ENCODE assay signal across 2 cellular contexts in genomic region chr3:119639494-119640350, GRCh38.
A peak's percentile ranks its signal among the peaks of the same experiment; 100 is the strongest.
TF ChIP-seq lines count a peak whose summit lies in the region.

No MANE protein-coding gene starts in this region.

TF ChIP-seq in GM12891, 5 proteins besides CTCF, POLR2A, EP300 and RAD21:
- no peak for TF ChIP-seq TAF1 (IDR thresholded peaks at IDR 0.05; ENCODE audit: low read depth, low read length)
- TF ChIP-seq SPI1 (IDR thresholded peaks at IDR 0.05; ENCODE audit: low read depth, low read length), result no peak
- no peak for TF ChIP-seq POLR2AphosphoS5 (IDR thresholded peaks at IDR 0.05; ENCODE audit: low read depth, low read length)
- TF ChIP-seq POU2F2 (IDR thresholded peaks at IDR 0.05; ENCODE audit: low read depth, low read length), result no peak
- TF ChIP-seq PAX5 (IDR thresholded peaks at IDR 0.05; ENCODE audit: insufficient read depth, low read length, severe bottlenecking), result no peak

TF ChIP-seq in GM12878, 131 proteins besides CTCF, POLR2A, EP300 and RAD21 (continues in another document):
- no peak for TF ChIP-seq NBN (IDR thresholded peaks at IDR 0.05)
- no peak for TF ChIP-seq ESRRA (IDR thresholded peaks at IDR 0.05; ENCODE audit: low read length)
- no peak for TF ChIP-seq YBX1 (IDR thresholded peaks at IDR 0.05)
- TF ChIP-seq, protein P1, sequence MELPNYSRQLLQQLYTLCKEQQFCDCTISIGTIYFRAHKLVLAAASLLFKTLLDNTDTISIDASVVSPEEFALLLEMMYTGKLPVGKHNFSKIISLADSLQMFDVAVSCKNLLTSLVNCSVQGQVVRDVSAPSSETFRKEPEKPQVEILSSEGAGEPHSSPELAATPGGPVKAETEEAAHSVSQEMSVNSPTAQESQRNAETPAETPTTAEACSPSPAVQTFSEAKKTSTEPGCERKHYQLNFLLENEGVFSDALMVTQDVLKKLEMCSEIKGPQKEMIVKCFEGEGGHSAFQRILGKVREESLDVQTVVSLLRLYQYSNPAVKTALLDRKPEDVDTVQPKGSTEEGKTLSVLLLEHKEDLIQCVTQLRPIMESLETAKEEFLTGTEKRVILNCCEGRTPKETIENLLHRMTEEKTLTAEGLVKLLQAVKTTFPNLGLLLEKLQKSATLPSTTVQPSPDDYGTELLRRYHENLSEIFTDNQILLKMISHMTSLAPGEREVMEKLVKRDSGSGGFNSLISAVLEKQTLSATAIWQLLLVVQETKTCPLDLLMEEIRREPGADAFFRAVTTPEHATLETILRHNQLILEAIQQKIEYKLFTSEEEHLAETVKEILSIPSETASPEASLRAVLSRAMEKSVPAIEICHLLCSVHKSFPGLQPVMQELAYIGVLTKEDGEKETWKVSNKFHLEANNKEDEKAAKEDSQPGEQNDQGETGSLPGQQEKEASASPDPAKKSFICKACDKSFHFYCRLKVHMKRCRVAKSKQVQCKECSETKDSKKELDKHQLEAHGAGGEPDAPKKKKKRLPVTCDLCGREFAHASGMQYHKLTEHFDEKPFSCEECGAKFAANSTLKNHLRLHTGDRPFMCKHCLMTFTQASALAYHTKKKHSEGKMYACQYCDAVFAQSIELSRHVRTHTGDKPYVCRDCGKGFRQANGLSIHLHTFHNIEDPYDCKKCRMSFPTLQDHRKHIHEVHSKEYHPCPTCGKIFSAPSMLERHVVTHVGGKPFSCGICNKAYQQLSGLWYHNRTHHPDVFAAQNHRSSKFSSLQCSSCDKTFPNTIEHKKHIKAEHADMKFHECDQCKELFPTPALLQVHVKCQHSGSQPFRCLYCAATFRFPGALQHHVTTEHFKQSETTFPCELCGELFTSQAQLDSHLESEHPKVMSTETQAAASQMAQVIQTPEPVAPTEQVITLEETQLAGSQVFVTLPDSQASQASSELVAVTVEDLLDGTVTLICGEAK (IDR thresholded peaks at IDR 0.05; ENCODE audit: borderline replicate concordance), result no peak
- TF ChIP-seq, protein P2, sequence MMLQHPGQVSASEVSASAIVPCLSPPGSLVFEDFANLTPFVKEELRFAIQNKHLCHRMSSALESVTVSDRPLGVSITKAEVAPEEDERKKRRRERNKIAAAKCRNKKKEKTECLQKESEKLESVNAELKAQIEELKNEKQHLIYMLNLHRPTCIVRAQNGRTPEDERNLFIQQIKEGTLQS (IDR thresholded peaks at IDR 0.05; ENCODE audit: borderline replicate concordance, extremely low read depth, low read depth, low read length), result no peak
- peak; percentile 61 for TF ChIP-seq RUNX3 (IDR thresholded peaks at IDR 0.05; ENCODE audit: low read length)
- TF ChIP-seq PAX8 (IDR thresholded peaks at IDR 0.05), result no peak
- TF ChIP-seq, protein P3, sequence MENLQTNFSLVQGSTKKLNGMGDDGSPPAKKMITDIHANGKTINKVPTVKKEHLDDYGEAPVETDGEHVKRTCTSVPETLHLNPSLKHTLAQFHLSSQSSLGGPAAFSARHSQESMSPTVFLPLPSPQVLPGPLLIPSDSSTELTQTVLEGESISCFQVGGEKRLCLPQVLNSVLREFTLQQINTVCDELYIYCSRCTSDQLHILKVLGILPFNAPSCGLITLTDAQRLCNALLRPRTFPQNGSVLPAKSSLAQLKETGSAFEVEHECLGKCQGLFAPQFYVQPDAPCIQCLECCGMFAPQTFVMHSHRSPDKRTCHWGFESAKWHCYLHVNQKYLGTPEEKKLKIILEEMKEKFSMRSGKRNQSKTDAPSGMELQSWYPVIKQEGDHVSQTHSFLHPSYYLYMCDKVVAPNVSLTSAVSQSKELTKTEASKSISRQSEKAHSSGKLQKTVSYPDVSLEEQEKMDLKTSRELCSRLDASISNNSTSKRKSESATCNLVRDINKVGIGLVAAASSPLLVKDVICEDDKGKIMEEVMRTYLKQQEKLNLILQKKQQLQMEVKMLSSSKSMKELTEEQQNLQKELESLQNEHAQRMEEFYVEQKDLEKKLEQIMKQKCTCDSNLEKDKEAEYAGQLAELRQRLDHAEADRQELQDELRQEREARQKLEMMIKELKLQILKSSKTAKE (IDR thresholded peaks at IDR 0.05; ENCODE audit: low read depth, poor library complexity, severe bottlenecking), result no peak
- no peak for TF ChIP-seq ZNF622 (IDR thresholded peaks at IDR 0.05)
- TF ChIP-seq NR2C2 (IDR thresholded peaks at IDR 0.05; ENCODE audit: borderline replicate concordance, control insufficient read depth, insufficient read length, low read depth), result no peak
- TF ChIP-seq POU2F2 (IDR thresholded peaks at IDR 0.05; ENCODE audit: borderline replicate concordance, low read depth, low read length), result no peak
- TF ChIP-seq RBBP5 (conservative IDR thresholded peaks at IDR 0.05), result no peak
- TF ChIP-seq, protein P4, sequence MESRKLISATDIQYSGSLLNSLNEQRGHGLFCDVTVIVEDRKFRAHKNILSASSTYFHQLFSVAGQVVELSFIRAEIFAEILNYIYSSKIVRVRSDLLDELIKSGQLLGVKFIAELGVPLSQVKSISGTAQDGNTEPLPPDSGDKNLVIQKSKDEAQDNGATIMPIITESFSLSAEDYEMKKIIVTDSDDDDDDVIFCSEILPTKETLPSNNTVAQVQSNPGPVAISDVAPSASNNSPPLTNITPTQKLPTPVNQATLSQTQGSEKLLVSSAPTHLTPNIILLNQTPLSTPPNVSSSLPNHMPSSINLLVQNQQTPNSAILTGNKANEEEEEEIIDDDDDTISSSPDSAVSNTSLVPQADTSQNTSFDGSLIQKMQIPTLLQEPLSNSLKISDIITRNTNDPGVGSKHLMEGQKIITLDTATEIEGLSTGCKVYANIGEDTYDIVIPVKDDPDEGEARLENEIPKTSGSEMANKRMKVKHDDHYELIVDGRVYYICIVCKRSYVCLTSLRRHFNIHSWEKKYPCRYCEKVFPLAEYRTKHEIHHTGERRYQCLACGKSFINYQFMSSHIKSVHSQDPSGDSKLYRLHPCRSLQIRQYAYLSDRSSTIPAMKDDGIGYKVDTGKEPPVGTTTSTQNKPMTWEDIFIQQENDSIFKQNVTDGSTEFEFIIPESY (IDR thresholded peaks at IDR 0.05), result no peak
- TF ChIP-seq, protein P5, sequence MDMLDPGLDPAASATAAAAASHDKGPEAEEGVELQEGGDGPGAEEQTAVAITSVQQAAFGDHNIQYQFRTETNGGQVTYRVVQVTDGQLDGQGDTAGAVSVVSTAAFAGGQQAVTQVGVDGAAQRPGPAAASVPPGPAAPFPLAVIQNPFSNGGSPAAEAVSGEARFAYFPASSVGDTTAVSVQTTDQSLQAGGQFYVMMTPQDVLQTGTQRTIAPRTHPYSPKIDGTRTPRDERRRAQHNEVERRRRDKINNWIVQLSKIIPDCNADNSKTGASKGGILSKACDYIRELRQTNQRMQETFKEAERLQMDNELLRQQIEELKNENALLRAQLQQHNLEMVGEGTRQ (IDR thresholded peaks at IDR 0.05; ENCODE audit: borderline replicate concordance, low read depth, low read length), result no peak
- TF ChIP-seq SRF (IDR thresholded peaks at IDR 0.05; ENCODE audit: low read depth in 2 of 2, low read length in 2 of 2), result peak in 1 of 2 experiments; percentile 73; a peak in 1 of 4 replicates
- no peak for TF ChIP-seq SUZ12 (IDR thresholded peaks at IDR 0.05; ENCODE audit: unreplicated experiment)
- no peak for TF ChIP-seq SUPT20H (IDR thresholded peaks at IDR 0.05; ENCODE audit: borderline replicate concordance, control insufficient read depth, low read depth, low read length)
- TF ChIP-seq PBX3 (IDR thresholded peaks at IDR 0.05; ENCODE audit: insufficient replicate concordance, low read depth, low read length), result no peak
- no peak for TF ChIP-seq RCOR1 (conservative IDR thresholded peaks at IDR 0.05; ENCODE audit: low read depth, low read length)
- no peak for TF ChIP-seq E2F8 (IDR thresholded peaks at IDR 0.05; ENCODE audit: low read depth, partially characterized antibody)
- TF ChIP-seq TAF1 (IDR thresholded peaks at IDR 0.05; ENCODE audit: borderline replicate concordance, low read depth, low read length), result no peak
- TF ChIP-seq GABPA (IDR thresholded peaks at IDR 0.05; ENCODE audit: low read depth), result peak; percentile 51; the same call in 1 of the 2 replicates
- 0 out of 2 replicates have a peak, but pooled peaks have one; percentile 49 for TF ChIP-seq NFIC (IDR thresholded peaks at IDR 0.05; ENCODE audit: low read depth, low read length)
- TF ChIP-seq SMAD1 (IDR thresholded peaks at IDR 0.05; ENCODE audit: low read depth, partially characterized antibody), result no peak
- peak; percentile 61; the same call in 1 of the 2 replicates for TF ChIP-seq CREM (IDR thresholded peaks at IDR 0.05; ENCODE audit: low read depth)
- TF ChIP-seq BCL11A (IDR thresholded peaks at IDR 0.05; ENCODE audit: low read depth, low read length), result peak; percentile 65; the same call in 1 of the 2 replicates
- TF ChIP-seq MEF2B (IDR thresholded peaks at IDR 0.05; ENCODE audit: partially characterized antibody, poor library complexity, severe bottlenecking), result no peak
- no peak for TF ChIP-seq HCFC1 (IDR thresholded peaks at IDR 0.05; ENCODE audit: low read length)
- TF ChIP-seq EED (IDR thresholded peaks at IDR 0.05; ENCODE audit: low read depth), result no peak
- no peak for TF ChIP-seq KDM1A (IDR thresholded peaks at IDR 0.05; ENCODE audit: borderline replicate concordance)
- TF ChIP-seq, protein P6, sequence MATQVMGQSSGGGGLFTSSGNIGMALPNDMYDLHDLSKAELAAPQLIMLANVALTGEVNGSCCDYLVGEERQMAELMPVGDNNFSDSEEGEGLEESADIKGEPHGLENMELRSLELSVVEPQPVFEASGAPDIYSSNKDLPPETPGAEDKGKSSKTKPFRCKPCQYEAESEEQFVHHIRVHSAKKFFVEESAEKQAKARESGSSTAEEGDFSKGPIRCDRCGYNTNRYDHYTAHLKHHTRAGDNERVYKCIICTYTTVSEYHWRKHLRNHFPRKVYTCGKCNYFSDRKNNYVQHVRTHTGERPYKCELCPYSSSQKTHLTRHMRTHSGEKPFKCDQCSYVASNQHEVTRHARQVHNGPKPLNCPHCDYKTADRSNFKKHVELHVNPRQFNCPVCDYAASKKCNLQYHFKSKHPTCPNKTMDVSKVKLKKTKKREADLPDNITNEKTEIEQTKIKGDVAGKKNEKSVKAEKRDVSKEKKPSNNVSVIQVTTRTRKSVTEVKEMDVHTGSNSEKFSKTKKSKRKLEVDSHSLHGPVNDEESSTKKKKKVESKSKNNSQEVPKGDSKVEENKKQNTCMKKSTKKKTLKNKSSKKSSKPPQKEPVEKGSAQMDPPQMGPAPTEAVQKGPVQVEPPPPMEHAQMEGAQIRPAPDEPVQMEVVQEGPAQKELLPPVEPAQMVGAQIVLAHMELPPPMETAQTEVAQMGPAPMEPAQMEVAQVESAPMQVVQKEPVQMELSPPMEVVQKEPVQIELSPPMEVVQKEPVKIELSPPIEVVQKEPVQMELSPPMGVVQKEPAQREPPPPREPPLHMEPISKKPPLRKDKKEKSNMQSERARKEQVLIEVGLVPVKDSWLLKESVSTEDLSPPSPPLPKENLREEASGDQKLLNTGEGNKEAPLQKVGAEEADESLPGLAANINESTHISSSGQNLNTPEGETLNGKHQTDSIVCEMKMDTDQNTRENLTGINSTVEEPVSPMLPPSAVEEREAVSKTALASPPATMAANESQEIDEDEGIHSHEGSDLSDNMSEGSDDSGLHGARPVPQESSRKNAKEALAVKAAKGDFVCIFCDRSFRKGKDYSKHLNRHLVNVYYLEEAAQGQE (IDR thresholded peaks at IDR 0.05; ENCODE audit: low read depth, low read length), result no peak
- TF ChIP-seq, protein P7, sequence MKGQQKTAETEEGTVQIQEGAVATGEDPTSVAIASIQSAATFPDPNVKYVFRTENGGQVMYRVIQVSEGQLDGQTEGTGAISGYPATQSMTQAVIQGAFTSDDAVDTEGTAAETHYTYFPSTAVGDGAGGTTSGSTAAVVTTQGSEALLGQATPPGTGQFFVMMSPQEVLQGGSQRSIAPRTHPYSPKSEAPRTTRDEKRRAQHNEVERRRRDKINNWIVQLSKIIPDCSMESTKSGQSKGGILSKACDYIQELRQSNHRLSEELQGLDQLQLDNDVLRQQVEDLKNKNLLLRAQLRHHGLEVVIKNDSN (IDR thresholded peaks at IDR 0.05; ENCODE audit: borderline replicate concordance, extremely low read length, insufficient read depth, low read depth, low read length), result no peak
- no peak for TF ChIP-seq IKZF1 (conservative IDR thresholded peaks at IDR 0.05)
- no peak for TF ChIP-seq HSF1 (IDR thresholded peaks at IDR 0.05; ENCODE audit: low read depth, low read length)
- no peak for TF ChIP-seq NR2F1 (conservative IDR thresholded peaks at IDR 0.05)
- TF ChIP-seq TCF7 (IDR thresholded peaks at IDR 0.05; ENCODE audit: borderline replicate concordance), result 0 out of 2 replicates have a peak, but pooled peaks have one; percentile 29
- TF ChIP-seq ZNF217 (IDR thresholded peaks at IDR 0.05), result no peak
- TF ChIP-seq PAX5 (IDR thresholded peaks at IDR 0.05; ENCODE audit: borderline replicate concordance, low read depth, low read length), result no peak
